13 cellular contexts compared by ENCODE assay signal in the genomic region with DNA sequence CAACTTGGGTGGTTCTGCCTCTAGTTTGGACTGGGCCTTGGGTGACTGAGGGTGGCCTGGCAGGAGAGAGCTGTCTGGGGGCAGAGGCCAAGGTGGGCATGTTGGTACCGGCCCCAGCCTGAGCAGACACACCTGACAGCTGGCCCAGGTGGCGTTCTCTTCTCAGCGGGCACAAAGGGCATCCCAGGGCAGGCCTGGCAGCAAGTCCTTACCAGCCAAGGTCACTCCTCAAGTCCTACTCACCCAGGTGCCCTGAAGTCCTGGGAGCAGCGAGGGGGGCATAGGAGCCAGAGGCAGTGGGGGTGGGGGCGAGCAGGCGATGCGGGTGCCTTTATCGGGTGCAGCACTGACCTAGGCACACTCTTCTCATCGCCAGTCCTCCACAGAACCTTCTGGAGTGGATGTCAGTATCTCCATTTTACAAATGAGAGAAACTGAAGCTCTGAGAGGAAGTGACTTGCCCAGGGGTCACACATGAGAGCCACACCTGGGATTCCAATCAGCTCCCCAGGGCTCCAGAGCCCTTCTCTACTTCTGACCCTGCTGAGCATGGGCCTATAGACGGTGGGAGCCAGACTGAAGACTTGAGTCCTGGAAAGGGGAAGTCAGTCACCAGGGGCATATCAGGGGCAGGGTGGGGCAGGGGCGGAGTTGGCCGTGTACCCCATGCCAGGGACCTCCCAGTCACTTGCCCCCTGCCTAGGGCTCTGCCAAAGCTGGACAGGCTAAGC. TPM values are rescaled to one million over a fixed set of nuclear protein-coding genes. Genes with fewer than 3 reads are reported as not detected.
DNase-seq lines count a peak whose midpoint lies in the region; ATAC-seq and TF ChIP-seq lines count a peak whose summit lies in the region.
"Had no signal": no experiment of that assay in that cellular context is flagged by ENCODE, and none has a peak within 500 bp of the region (broad histone marks: within the 10 kb centered on the region; RNA-seq: fewer than 3 reads in every experiment).

No MANE protein-coding gene starts in this region.

- H3K9me3 Mint-ChIP-seq in activated B cell treated with CpG ODN at 0.5 μM for 24 hours: no peaks in the 10 kb centered on the region
- H3K9me3 Mint-ChIP-seq in glutamatergic neuron (ENCODE audit: unreplicated experiment): peaks cover 3% of the 10 kb centered on the region
- H3K9me3 Mint-ChIP-seq: nephron progenitor cell had no signal

- H3K36me3 Mint-ChIP-seq in activated B cell treated with CpG ODN at 0.5 μM for 24 hours (ENCODE audit: low read depth) (peaks cover 34% of the 10 kb centered on the region), glutamatergic neuron (ENCODE audit: unreplicated experiment) (no peaks in the 10 kb centered on the region)
- H3K36me3 Mint-ChIP-seq: activated CD8-positive, alpha-beta memory T cell treated with anti-CD3 and anti-CD28 coated beads, Interleukin-2, amount 10 ng/mL, durations not matched to agents 7 days and 5 days had no signal

- POLR2A ChIA-PET in activated B cell treated with CpG ODN at 0.5 μM for 24 hours (lab: Charles Lee): interaction anchor here (0.9 to 1.1 kb wide), 2 partner anchors 25 to 39 kb away, joined by 4 to 6 read pairs; no protein-coding TSS in a partner anchor

- intact Hi-C loops in activated B cell treated with CpG ODN at 0.5 μM for 24 hours (cut with micrococcal nuclease): no loop called here

- 76 to 79% methylated on average over 12 of the region's 12 CpGs for WGBS in lung, 2 donors

- H3K27ac ChIP-seq in 22Rv1 (peak overlapping the region; percentile 69), lung (ENCODE audit: low read depth in 1 of 2, low read length in 1 of 2) (peak overlapping the region; percentile 55 to 66)

- H3K27me3 Mint-ChIP-seq in activated B cell treated with CpG ODN at 0.5 μM for 24 hours (no peaks in the 10 kb centered on the region), glutamatergic neuron (ENCODE audit: unreplicated experiment) (peaks cover 9% of the 10 kb centered on the region)
- H3K27me3 Mint-ChIP-seq: activated CD8-positive, alpha-beta memory T cell treated with anti-CD3 and anti-CD28 coated beads, Interleukin-2, amount 10 ng/mL, durations not matched to agents 7 days and 5 days had no signal

- no peak overlapping the region for H3K4me3 ChIP-seq in lung

- H3K4me3 Mint-ChIP-seq in activated B cell treated with CpG ODN at 0.5 μM for 24 hours (no peak overlapping the region), glutamatergic neuron (ENCODE audit: unreplicated experiment) (no peak overlapping the region)
- H3K4me3 Mint-ChIP-seq: activated CD8-positive, alpha-beta memory T cell treated with anti-CD3 and anti-CD28 coated beads, Interleukin-2, amount 10 ng/mL, durations not matched to agents 7 days and 5 days; nephron progenitor cell had no signal

- peaks cover 4 to 43% of the 10 kb centered on the region in 2 donors for H3K36me3 ChIP-seq in lung (ENCODE audit: control insufficient read depth in 2 of 2, insufficient read depth in 2 of 2, low read length in 2 of 2)

- no peak for TF ChIP-seq CTCF in 22Rv1 (IDR thresholded peaks at IDR 0.05)
- TF ChIP-seq CTCF in activated B cell treated with CpG ODN at 0.5 μM for 24 hours (IDR thresholded peaks at IDR 0.05): no peak
- no peak for TF ChIP-seq CTCF in lung (IDR thresholded peaks at IDR 0.05; ENCODE audit: control extremely low read depth, extremely low read depth)
- no peak for TF ChIP-seq CTCF in glutamatergic neuron (IDR thresholded peaks at IDR 0.05; ENCODE audit: partially characterized antibody, unreplicated experiment)

- H3K4me1 ChIP-seq in lung (ENCODE audit: control insufficient read depth in 2 of 2, insufficient read depth in 2 of 2, low read length in 2 of 2): peaks cover 0 to 7% of the 10 kb centered on the region in 2 donors

- H3K9me3 ChIP-seq in lung (ENCODE audit: control insufficient read depth in 2 of 2, insufficient read depth in 1 of 2, low read length in 1 of 2): no peaks in the 10 kb centered on the region

- ATAC-seq in activated B cell treated with CpG ODN at 0.5 μM for 24 hours (ENCODE audit: low read depth) (peak; percentile 51), lung (ENCODE audit: insufficient read depth, low FRiP score) (no peak), HG02870 (IDR thresholded peaks at IDR 0.05; ENCODE audit: unreplicated experiment) (no peak)
- ATAC-seq: activated CD8-positive, alpha-beta memory T cell treated with anti-CD3 and anti-CD28 coated beads, Interleukin-2, amount 10 ng/mL, durations not matched to agents 7 days and 5 days had no signal

- CTCF ChIA-PET in activated B cell treated with CpG ODN at 0.5 μM for 24 hours (lab: Charles Lee): no interaction called here

- H3K27ac Mint-ChIP-seq in activated B cell treated with CpG ODN at 0.5 μM for 24 hours (peak overlapping the region; percentile 30), glutamatergic neuron (ENCODE audit: unreplicated experiment) (no peak overlapping the region)
- H3K27ac Mint-ChIP-seq: activated CD8-positive, alpha-beta memory T cell treated with anti-CD3 and anti-CD28 coated beads, Interleukin-2, amount 10 ng/mL, durations not matched to agents 7 days and 5 days; nephron progenitor cell had no signal

- H3K27me3 ChIP-seq in lung (ENCODE audit: control insufficient read depth, insufficient read depth): no peaks in the 10 kb centered on the region

- H3K4me1 Mint-ChIP-seq in activated B cell treated with CpG ODN at 0.5 μM for 24 hours (peaks cover 5% of the 10 kb centered on the region), glutamatergic neuron (ENCODE audit: low read depth, unreplicated experiment) (peaks cover 7% of the 10 kb centered on the region)
- H3K4me1 Mint-ChIP-seq: activated CD8-positive, alpha-beta memory T cell treated with anti-CD3 and anti-CD28 coated beads, Interleukin-2, amount 10 ng/mL, durations not matched to agents 7 days and 5 days had no signal

- no peak for DNase-seq in activated B cell treated with CpG ODN at 0.5 μM for 24 hours
- DNase-seq in lung (ENCODE audit: low spot score): no peak
- DNase-seq in glutamatergic neuron: no peak
- no peak for DNase-seq in NCI-H524 treated with DMSO at 0.1 percent for 48 hours (lab: John Stamatoyannopoulos, UW)
- DNase-seq: activated CD8-positive, alpha-beta memory T cell treated with anti-CD3 and anti-CD28 coated beads, Interleukin-2, amount 10 ng/mL, durations not matched to agents 7 days and 5 days; EL; NCI-H1417 treated with DMSO at 0.1 percent for 48 hours; stimulated activated CD4-positive, alpha-beta T cell treated with anti-CD3 and anti-CD28 coated beads, Interleukin-1b, Interleukin-23, amount 100 ng/mL, for 48 hours had no signal

RNA-seq across cellular contexts. Expression of a gene that starts 0.6 kb away (rescaled TPM):
- total RNA-seq in activated B cell treated with CpG ODN at 0.5 μM for 24 hours (3.8 and 5.8 TPM in 2 replicates), lung (1 to 10 TPM; 1.6 to 4.2 TPM), glutamatergic neuron (ENCODE audit: unreplicated experiment) (4.1 TPM)
- polyA plus RNA-seq in lung: 1 to 10 TPM; 1.7 to 2.7 TPM
- total RNA-seq: HT-29 had no signal

RNA-seq across cellular contexts. Expression of a gene that starts 6.8 kb away (rescaled TPM):
- total RNA-seq in activated B cell treated with CpG ODN at 0.5 μM for 24 hours (not detected in 2 replicates), lung (not detected), glutamatergic neuron (ENCODE audit: unreplicated experiment) (not detected)
- polyA plus RNA-seq in lung: not detected
- total RNA-seq: activated CD8-positive, alpha-beta memory T cell treated with anti-CD3 and anti-CD28 coated beads, Interleukin-2, amount 10 ng/mL, durations not matched to agents 7 days and 5 days; HT-29; T-helper 2 cell treated with Interferon-gamma antibody and Interleukin-4, amounts not matched to agents 100 ng/mL and 5 ng/mL, for 36 hours had no signal

RNA-seq across cellular contexts. Expression of a gene that starts 23.1 kb away (rescaled TPM):
- total RNA-seq in activated B cell treated with CpG ODN at 0.5 μM for 24 hours (0.15 TPM in 1 of 2 replicates, not detected in the other), lung (10 to 100 TPM; 37.4 to 55.0 TPM), glutamatergic neuron (ENCODE audit: unreplicated experiment) (29.9 TPM)
- polyA plus RNA-seq in lung: 10 to 100 TPM; 15.8 to 26.2 TPM
- total RNA-seq: activated CD8-positive, alpha-beta memory T cell treated with anti-CD3 and anti-CD28 coated beads, Interleukin-2, amount 10 ng/mL, durations not matched to agents 7 days and 5 days; T-helper 2 cell treated with Interferon-gamma antibody and Interleukin-4, amounts not matched to agents 100 ng/mL and 5 ng/mL, for 36 hours had no signal

RNA-seq across cellular contexts. Expression of a gene that starts 51.3 kb away (rescaled TPM):
- total RNA-seq in activated B cell treated with CpG ODN at 0.5 μM for 24 hours: 100 and 105 TPM in 2 replicates
- 10 to 100 TPM; 32.5 to 79.2 TPM for total RNA-seq in lung
- polyA plus RNA-seq in lung: 10 to 100 TPM; 49.3 to 76.9 TPM
- total RNA-seq in glutamatergic neuron (ENCODE audit: unreplicated experiment): 66.9 TPM

Comparison
In these comparisons a context has a peak if more than half of its experiments do, and no peak if none do; other contexts are left out.
1. RNA of a gene that starts 23.1 kb away (total RNA-seq): 37.4 to 55.0 TPM in lung and 29.9 TPM in glutamatergic neuron (single experiment); 0.15 TPM in activated B cell treated with CpG ODN at 0.5 μM for 24 hours; every median in the first group is over 10 times any median in the second.